14 cellular contexts compared by ENCODE assay signal in genomic region chr1:97145321-97145956, GRCh38.
DNase-seq lines count a peak whose midpoint lies in the region; ATAC-seq and TF ChIP-seq lines count a peak whose summit lies in the region.
"Had no signal": no experiment of that assay in that cellular context is flagged by ENCODE, and none has a peak within 500 bp of the region (broad histone marks: within the 10 kb centered on the region; RNA-seq: fewer than 3 reads in every experiment).

No MANE protein-coding gene starts in this region.

- H3K4me3 ChIP-seq in adipocyte (ENCODE audit: low read length), result no peak overlapping the region
- H3K4me3 ChIP-seq: breast epithelium, thyroid gland had no signal

- no peaks in the 10 kb centered on the region for H3K9me3 ChIP-seq in adipocyte (ENCODE audit: control insufficient read depth, low read length)
- H3K9me3 ChIP-seq: breast epithelium, thyroid gland had no signal

- H3K27me3 ChIP-seq in adipocyte (replicated peaks; ENCODE audit: control insufficient read depth, insufficient read depth, low read length), result no peaks in the 10 kb centered on the region
- no peaks in the 10 kb centered on the region for H3K27me3 ChIP-seq in foreskin keratinocyte
- H3K27me3 ChIP-seq: breast epithelium, thyroid gland had no signal

- no peak for TF ChIP-seq CTCF in foreskin keratinocyte (conservative IDR thresholded peaks at IDR 0.05)

- no peaks in the 10 kb centered on the region for H3K36me3 ChIP-seq in adipocyte (ENCODE audit: control insufficient read depth, insufficient read depth, low read length, severe bottlenecking)
- H3K36me3 ChIP-seq: breast epithelium, thyroid gland had no signal

- no peak overlapping the region for H3K27ac ChIP-seq in foreskin keratinocyte
- H3K27ac ChIP-seq: 22Rv1, breast epithelium, thyroid gland had no signal

- H3K4me1 ChIP-seq in adipocyte (ENCODE audit: control insufficient read depth, insufficient read depth, low read length), result peaks cover 27% of the 10 kb centered on the region
- peaks cover 18% of the 10 kb centered on the region for H3K4me1 ChIP-seq in foreskin keratinocyte
- H3K4me1 ChIP-seq: breast epithelium, thyroid gland had no signal

- no peak overlapping the region for H3K9ac ChIP-seq in adipocyte (ENCODE audit: low read length)

- peak; percentile 42 for DNase-seq in DMS 273 (lab: John Stamatoyannopoulos, UW; ENCODE audit: unreplicated experiment)
- DNase-seq in DMS 273 treated with DMSO at 0.1 percent for 48 hours (lab: John Stamatoyannopoulos, UW), result no peak
- peak; percentile 91 for DNase-seq in adipocyte (ENCODE audit: low read depth)
- peak in 1 of 2 donors; percentile 32 for DNase-seq in foreskin keratinocyte
- no peak for DNase-seq in sciatic nerve (ENCODE audit: low spot score)
- DNase-seq in stimulated activated CD4-positive, alpha-beta T cell treated with anti-CD3 and anti-CD28 coated beads, Interleukin-4, amount 100 ng/mL, for 24 hours, result no peak
- no peak for DNase-seq in NOMO-1 treated with dmso at 0.1 percent for 144 hours (lab: John Stamatoyannopoulos, UW; ENCODE audit: unreplicated experiment)
- DNase-seq: activated CD4-positive, alpha-beta memory T cell treated with anti-CD3 and anti-CD28 coated beads for 36 hours; stimulated activated CD4-positive, alpha-beta T cell treated with anti-CD3 and anti-CD28 coated beads, Interleukin-12 subunit alpha, Interleukin-12 subunit beta, amount 100 ng/mL, for 4 hours had no signal

- peak; percentile 8 for ATAC-seq in foreskin keratinocyte
- ATAC-seq in sciatic nerve, result peak; percentile 76
- ATAC-seq in GM21576 (IDR thresholded peaks at IDR 0.05; ENCODE audit: unreplicated experiment), result no peak
- ATAC-seq: HCT116 had no signal

- intact Hi-C loops in sciatic nerve (cut with DNase I), result no loop called here

Comparison
In these comparisons a context has a peak if more than half of its experiments do, and no peak if none do; other contexts are left out.
1. DNase-seq: peak in DMS 273 (single experiment) and adipocyte (single experiment); none in DMS 273 treated with DMSO at 0.1 percent for 48 hours (single experiment), sciatic nerve (single experiment), stimulated activated CD4-positive, alpha-beta T cell treated with anti-CD3 and anti-CD28 coated beads, Interleukin-4, amount 100 ng/mL, for 24 hours (single experiment) and NOMO-1 treated with dmso at 0.1 percent for 144 hours (single experiment).